In the genomic region with DNA sequence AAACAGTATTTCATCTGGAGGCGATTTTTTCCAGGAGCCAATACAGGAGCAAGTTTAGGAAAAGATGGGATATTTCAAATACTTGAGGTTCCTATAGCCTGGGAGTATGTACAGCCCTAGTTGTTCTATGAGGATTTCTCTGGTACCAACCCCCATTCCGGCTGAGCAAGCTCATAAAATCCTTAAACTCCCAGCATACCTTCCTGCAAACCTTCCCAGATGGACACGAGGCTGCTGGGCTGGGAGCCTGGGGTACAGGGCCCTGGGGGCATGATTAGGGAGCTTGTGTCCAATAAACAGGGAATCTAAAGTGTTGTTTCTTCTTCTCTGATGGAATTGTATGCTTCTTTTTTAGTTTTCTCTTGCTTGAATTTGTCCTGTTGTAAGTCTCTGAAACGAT, we compare ENCODE assay signal across 9 cellular contexts. TPM values are rescaled to one million over a fixed set of nuclear protein-coding genes. Genes with fewer than 3 reads are reported as not detected.
DNase-seq lines count a peak whose midpoint lies in the region; ATAC-seq, FAIRE-seq and TF ChIP-seq lines count a peak whose summit lies in the region.
"Had no signal": no experiment of that assay in that cellular context is flagged by ENCODE, and none has a peak within 500 bp of the region (broad histone marks: within the 10 kb centered on the region; RNA-seq: fewer than 3 reads in every experiment).

No MANE protein-coding gene starts in this region.

- no peaks in the 10 kb centered on the region for H3K9me3 ChIP-seq in OCI-LY7 (ENCODE audit: low read length)
- H3K9me3 ChIP-seq in endothelial cell of umbilical vein (replicated peaks; ENCODE audit: control insufficient read depth, insufficient read depth, low read length): no peaks in the 10 kb centered on the region

- BruUV-seq in OCI-LY7 (replicated peaks; lab: Mats Ljungman, UMichigan) (no TSS peak), endothelial cell of umbilical vein (replicated peaks; lab: Mats Ljungman, UMichigan) (no TSS peak)

- H3K27ac ChIP-seq in OCI-LY7 (ENCODE audit: low read depth, low read length, poor library complexity, severe bottlenecking) (peak overlapping the region; percentile 94), endothelial cell of umbilical vein (ENCODE audit: insufficient read depth, low read depth, low read length) (peak overlapping the region; percentile 84)

- peak overlapping the region; percentile 96 for H3K27ac Mint-ChIP-seq in progenitor cell of endocrine pancreas

- ATAC-seq in GM18511 (IDR thresholded peaks at IDR 0.05; ENCODE audit: unreplicated experiment) (no peak), GM18505 (IDR thresholded peaks at IDR 0.05; ENCODE audit: unreplicated experiment) (no peak)

- H3K4me3 ChIP-seq in OCI-LY7 (ENCODE audit: low read depth, low read length, poor library complexity, severe bottlenecking): peak overlapping the region; percentile 83
- H3K4me3 ChIP-seq in endothelial cell of umbilical vein (replicated peaks in 1 of 3; ENCODE audit: insufficient read depth in 1 of 3, low read depth in 1 of 3, low read length in 3 of 3): peak overlapping the region; percentile 65 to 99 (median 95)

- H3K27me3 Mint-ChIP-seq in progenitor cell of endocrine pancreas: no peaks in the 10 kb centered on the region

- POLR2A ChIA-PET in OCI-LY7 (lab: Charles Lee) (interaction anchor here (0.7 to 1.2 kb wide), 3 partner anchors 25 to 117 kb away, joined by 3 to 4 read pairs (median 4); no protein-coding TSS in a partner anchor), endothelial cell of umbilical vein (lab: Charles Lee) (interaction anchor here (0.8 to 2.2 kb wide), 3 partner anchors 12 to 49 kb away, joined by 3 to 4 read pairs (median 3); no protein-coding TSS in a partner anchor)

- no peaks in the 10 kb centered on the region for H3K27me3 ChIP-seq in endothelial cell of umbilical vein (ENCODE audit: control insufficient read depth in 2 of 2, insufficient read depth in 2 of 2, low read length in 2 of 2)

- H3K9ac ChIP-seq in endothelial cell of umbilical vein (replicated peaks; ENCODE audit: extremely low read depth, insufficient read depth, low read length): peak overlapping the region; percentile 99

- intact Hi-C loops in OCI-LY7 (cut with micrococcal nuclease; ENCODE audit: unreplicated experiment): loop anchor here (2.0 to 5.0 kb wide), 2 partner anchors 165 to 209 kb away; no protein-coding TSS in a partner anchor
- intact Hi-C loops in endothelial cell of umbilical vein (cut with micrococcal nuclease): loop anchor here (1.0 to 5.0 kb wide), 3 partner anchors 43 to 205 kb away; a partner anchor contains a TSS

- H3K4me1 ChIP-seq in OCI-LY7 (ENCODE audit: insufficient read depth, low read length, poor library complexity, severe bottlenecking) (peaks cover 22% of the 10 kb centered on the region), endothelial cell of umbilical vein (ENCODE audit: control insufficient read depth, extremely low read depth, insufficient read depth, low read length) (peaks cover 13% of the 10 kb centered on the region)

- H3K9me2 ChIP-seq in OCI-LY7 (ENCODE audit: insufficient read depth, low read length): no peaks in the 10 kb centered on the region

- H4K20me1 ChIP-seq in OCI-LY7 (ENCODE audit: insufficient read depth, low read length): peaks cover 18% of the 10 kb centered on the region
- H4K20me1 ChIP-seq in endothelial cell of umbilical vein (replicated peaks; ENCODE audit: control insufficient read depth, extremely low read depth, insufficient read depth, low read length): no peaks in the 10 kb centered on the region

- H3K4me3 Mint-ChIP-seq in progenitor cell of endocrine pancreas (ENCODE audit: low read depth): peak overlapping the region; percentile 89

- peak overlapping the region; percentile 99 for H3K4me2 ChIP-seq in OCI-LY7 (ENCODE audit: low read length)
- H3K4me2 ChIP-seq in endothelial cell of umbilical vein (ENCODE audit: insufficient read depth, low read length): peak overlapping the region; percentile 92

- peak; percentile 8 for FAIRE-seq in endothelial cell of umbilical vein (lab: Jason Lieb, UNC)
- FAIRE-seq: islet of Langerhans had no signal

- dilution Hi-C loops in endothelial cell of umbilical vein (cut with MboI; ENCODE audit: extremely low pct_ligation_motif_present, low sequenced_read_pairs): no loop called here

- DNase-seq in ELF-1 (ENCODE audit: low read depth, low spot score): peak; percentile 67
- no peak for DNase-seq in OCI-LY7 (ENCODE audit: low spot score)
- DNase-seq in endothelial cell of umbilical vein (ENCODE audit: low read depth, low spot score): no peak
- DNase-seq in progenitor cell of endocrine pancreas (ENCODE audit: low spot score, unreplicated experiment): no peak
- no peak for DNase-seq in NK-92 (lab: John Stamatoyannopoulos, UW; ENCODE audit: unreplicated experiment)
- DNase-seq in middle frontal gyrus (ENCODE audit: extremely low spot score, low spot score): no peak

- CTCF ChIA-PET in OCI-LY7 (lab: Charles Lee; ENCODE audit: unreplicated experiment) (no interaction called here), endothelial cell of umbilical vein (lab: Charles Lee) (interaction anchor here (0.6 to 3.9 kb wide), 6 partner anchors 18 to 81 kb away, joined by 3 to 18 read pairs (median 4); a partner anchor contains a TSS)

- TF ChIP-seq POLR2A in endothelial cell of umbilical vein (IDR thresholded peaks at IDR 0.05; ENCODE audit: low read depth, low read length) (no peak), GM18505 (IDR thresholded peaks at IDR 0.05; ENCODE audit: borderline replicate concordance, extremely low read depth, insufficient read depth, insufficient read length) (no peak)

- H3K9me1 ChIP-seq in endothelial cell of umbilical vein (replicated peaks; ENCODE audit: control insufficient read depth, extremely low read depth, insufficient read depth, low read length): no peaks in the 10 kb centered on the region

- peaks cover 62% of the 10 kb centered on the region for H3K36me3 ChIP-seq in OCI-LY7 (ENCODE audit: insufficient read depth, low read length)
- peaks cover 23 to 33% of the 10 kb centered on the region in 2 experiments for H3K36me3 ChIP-seq in endothelial cell of umbilical vein (ENCODE audit: control insufficient read depth in 2 of 2, extremely low read depth in 1 of 2, insufficient read depth in 2 of 2, low read length in 2 of 2)

- no peak overlapping the region for H2AFZ ChIP-seq in OCI-LY7 (ENCODE audit: low read length)
- H2AFZ ChIP-seq in endothelial cell of umbilical vein (ENCODE audit: low read depth, low read length): no peak overlapping the region

- peaks cover 14% of the 10 kb centered on the region for H3K4me1 Mint-ChIP-seq in progenitor cell of endocrine pancreas (ENCODE audit: low read depth)

- no peak for TF ChIP-seq CTCF in OCI-LY7 (conservative IDR thresholded peaks at IDR 0.05; ENCODE audit: low read length)
- TF ChIP-seq CTCF in endothelial cell of umbilical vein (IDR thresholded peaks at IDR 0.05; ENCODE audit: extremely low read depth in 1 of 2, insufficient read depth in 1 of 2, low read depth in 1 of 2, low read length in 2 of 2): no peak
- TF ChIP-seq CTCF in progenitor cell of endocrine pancreas (IDR thresholded peaks at IDR 0.05; ENCODE audit: unreplicated experiment): no peak

- peaks cover 26% of the 10 kb centered on the region for H3K36me3 Mint-ChIP-seq in progenitor cell of endocrine pancreas (ENCODE audit: insufficient read depth)

- H3K79me2 ChIP-seq in OCI-LY7 (ENCODE audit: insufficient read depth, low read depth, low read length): peaks cover 54% of the 10 kb centered on the region
- peaks cover 59% of the 10 kb centered on the region for H3K79me2 ChIP-seq in endothelial cell of umbilical vein (ENCODE audit: control insufficient read depth, insufficient read depth, low read length)

- no peaks in the 10 kb centered on the region for H3K9me3 Mint-ChIP-seq in progenitor cell of endocrine pancreas (ENCODE audit: low read depth)

RNA-seq across cellular contexts. Expression of a gene that starts 1.5 kb away (rescaled TPM):
- total RNA-seq in OCI-LY7 (2014; rRNA removed; shearing (Covaris generic)): 113 and 156 TPM in 2 replicates
- total RNA-seq in OCI-LY7 (2022) (355 and 379 TPM in 2 replicates), endothelial cell of umbilical vein (218 and 229 TPM in 2 replicates), progenitor cell of endocrine pancreas (272 and 273 TPM in 2 replicates)
- 88.4 and 114 TPM in 2 replicates for polyA plus RNA-seq in endothelial cell of umbilical vein
- 57.9 and 74.0 TPM in 2 replicates for polyA plus RNA-seq in endothelial cell of umbilical vein (2011; cell fraction: cytosol; rRNA removed)
- 222 and 256 TPM in 2 replicates for polyA plus RNA-seq in endothelial cell of umbilical vein (2011; cell fraction: nucleus; rRNA removed)
- polyA plus RNA-seq in endothelial cell of umbilical vein (2012): 99.1 and 101 TPM in 2 replicates
- 67.4 and 76.1 TPM in 2 replicates for polyA minus RNA-seq in endothelial cell of umbilical vein
- polyA minus RNA-seq in endothelial cell of umbilical vein (2011; cell fraction: cytosol; rRNA and poly(A)+ RNA removed): 53.4 TPM
- polyA minus RNA-seq in endothelial cell of umbilical vein (2011; cell fraction: nucleus; rRNA and poly(A)+ RNA removed): 112 and 122 TPM in 2 replicates

RNA-seq across cellular contexts. Expression of a gene that starts 7.0 kb away (rescaled TPM):
- total RNA-seq in OCI-LY7 (2014; rRNA removed; shearing (Covaris generic)): 15.3 and 22.0 TPM in 2 replicates
- total RNA-seq in OCI-LY7 (2022) (16.3 and 17.2 TPM in 2 replicates), endothelial cell of umbilical vein (not detected in 2 replicates), progenitor cell of endocrine pancreas (1.7 and 3.1 TPM in 2 replicates)
- not detected in 2 replicates for polyA plus RNA-seq in endothelial cell of umbilical vein
- polyA plus RNA-seq in endothelial cell of umbilical vein (2011; cell fraction: cytosol; rRNA removed): not detected in 2 replicates
- not detected in 2 replicates for polyA plus RNA-seq in endothelial cell of umbilical vein (2011; cell fraction: nucleus; rRNA removed)
- not detected in 2 replicates for polyA plus RNA-seq in endothelial cell of umbilical vein (2012)
- not detected in 2 replicates for polyA minus RNA-seq in endothelial cell of umbilical vein
- not detected for polyA minus RNA-seq in endothelial cell of umbilical vein (2011; cell fraction: cytosol; rRNA and poly(A)+ RNA removed)
- not detected in 2 replicates for polyA minus RNA-seq in endothelial cell of umbilical vein (2011; cell fraction: nucleus; rRNA and poly(A)+ RNA removed)

RNA-seq across cellular contexts. Expression of a gene that starts 29.2 kb away (rescaled TPM):
- total RNA-seq in OCI-LY7 (2014; rRNA removed; shearing (Covaris generic)): 1.6 TPM in 1 of 2 replicates, not detected in the other
- 0.74 and 2.0 TPM in 2 replicates for total RNA-seq in OCI-LY7 (2022)
- total RNA-seq in endothelial cell of umbilical vein: not detected in 2 replicates
- not detected in 2 replicates for polyA plus RNA-seq in endothelial cell of umbilical vein
- polyA plus RNA-seq in endothelial cell of umbilical vein (2011; cell fraction: cytosol; rRNA removed): not detected in 2 replicates
- polyA plus RNA-seq in endothelial cell of umbilical vein (2011; cell fraction: nucleus; rRNA removed): not detected in 2 replicates
- polyA plus RNA-seq in endothelial cell of umbilical vein (2012): not detected in 2 replicates
- polyA minus RNA-seq in endothelial cell of umbilical vein: not detected in 2 replicates
- not detected for polyA minus RNA-seq in endothelial cell of umbilical vein (2011; cell fraction: cytosol; rRNA and poly(A)+ RNA removed)
- polyA minus RNA-seq in endothelial cell of umbilical vein (2011; cell fraction: nucleus; rRNA and poly(A)+ RNA removed): not detected in 2 replicates
- not detected in 2 replicates for total RNA-seq in progenitor cell of endocrine pancreas

RNA-seq across cellular contexts. Expression of a gene that starts 30.5 kb away (rescaled TPM):
- total RNA-seq in OCI-LY7 (2014; rRNA removed; shearing (Covaris generic)): 191 and 233 TPM in 2 replicates
- total RNA-seq in OCI-LY7 (2022): 320 and 323 TPM in 2 replicates
- total RNA-seq in endothelial cell of umbilical vein: 314 and 322 TPM in 2 replicates
- polyA plus RNA-seq in endothelial cell of umbilical vein: 190 and 234 TPM in 2 replicates
- 129 and 155 TPM in 2 replicates for polyA plus RNA-seq in endothelial cell of umbilical vein (2011; cell fraction: cytosol; rRNA removed)
- polyA plus RNA-seq in endothelial cell of umbilical vein (2011; cell fraction: nucleus; rRNA removed): 340 and 410 TPM in 2 replicates
- 208 and 213 TPM in 2 replicates for polyA plus RNA-seq in endothelial cell of umbilical vein (2012)
- polyA minus RNA-seq in endothelial cell of umbilical vein: 222 and 230 TPM in 2 replicates
- 124 TPM for polyA minus RNA-seq in endothelial cell of umbilical vein (2011; cell fraction: cytosol; rRNA and poly(A)+ RNA removed)
- polyA minus RNA-seq in endothelial cell of umbilical vein (2011; cell fraction: nucleus; rRNA and poly(A)+ RNA removed): 75.0 and 103 TPM in 2 replicates
- 458 and 471 TPM in 2 replicates for total RNA-seq in progenitor cell of endocrine pancreas

RNA-seq across cellular contexts. Expression of a gene that starts 33.7 kb away (rescaled TPM):
- total RNA-seq in OCI-LY7 (2014; rRNA removed; shearing (Covaris generic)): 0.13 and 1.5 TPM in 2 replicates
- 2.1 and 3.6 TPM in 2 replicates for total RNA-seq in OCI-LY7 (2022)
- total RNA-seq in endothelial cell of umbilical vein: 0.97 TPM in 1 of 2 replicates, not detected in the other
- 2.5 and 2.6 TPM in 2 replicates for polyA plus RNA-seq in endothelial cell of umbilical vein
- polyA plus RNA-seq in endothelial cell of umbilical vein (2011; cell fraction: cytosol; rRNA removed): 1.5 and 2.9 TPM in 2 replicates
- polyA plus RNA-seq in endothelial cell of umbilical vein (2011; cell fraction: nucleus; rRNA removed): 1.1 and 1.9 TPM in 2 replicates
- 0.59 and 0.74 TPM in 2 replicates for polyA plus RNA-seq in endothelial cell of umbilical vein (2012)
- polyA minus RNA-seq in endothelial cell of umbilical vein: 0.83 TPM in 1 of 2 replicates, not detected in the other
- polyA minus RNA-seq in endothelial cell of umbilical vein (2011; cell fraction: cytosol; rRNA and poly(A)+ RNA removed): 2.2 TPM
- not detected in 2 replicates for polyA minus RNA-seq in endothelial cell of umbilical vein (2011; cell fraction: nucleus; rRNA and poly(A)+ RNA removed)
- 7.1 and 7.5 TPM in 2 replicates for total RNA-seq in progenitor cell of endocrine pancreas
